14 cellular contexts compared by ENCODE assay signal in the genomic region with DNA sequence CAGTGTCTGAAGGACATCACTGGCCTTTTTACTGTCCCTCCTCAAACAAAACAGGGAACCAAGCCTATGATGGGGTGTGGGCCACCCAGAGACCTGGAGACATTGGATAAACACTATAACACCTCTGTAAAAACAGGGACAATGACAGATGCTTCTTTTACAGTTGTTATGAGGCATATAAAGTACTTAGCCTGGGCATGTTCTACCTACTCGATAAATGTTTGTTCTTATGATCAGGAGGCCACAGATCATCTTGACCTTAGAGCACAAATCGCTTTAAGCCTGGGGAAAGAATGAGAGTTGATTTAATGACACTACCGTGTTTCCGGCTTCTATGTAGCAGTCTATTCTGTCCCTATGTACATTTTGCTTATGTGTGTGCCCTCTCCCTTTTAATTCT.
DNase-seq lines count a peak whose midpoint lies in the region; ATAC-seq and TF ChIP-seq lines count a peak whose summit lies in the region.
"Had no signal": no experiment of that assay in that cellular context is flagged by ENCODE, and none has a peak within 500 bp of the region (broad histone marks: within the 10 kb centered on the region; RNA-seq: fewer than 3 reads in every experiment).

No MANE protein-coding gene starts in this region.

- no peaks in the 10 kb centered on the region for H3K9me3 Mint-ChIP-seq in type B pancreatic cell
- H3K9me3 Mint-ChIP-seq: CD8-positive, alpha-beta T cell had no signal

- H3K4me1 Mint-ChIP-seq in type B pancreatic cell (ENCODE audit: unreplicated experiment), result peaks cover 37% of the 10 kb centered on the region

- intact Hi-C loops in left colon (cut with DNase I, micrococcal nuclease), result no loop called here

- H3K4me3 Mint-ChIP-seq in type B pancreatic cell, result peak overlapping the region; percentile 8
- H3K4me3 Mint-ChIP-seq: CD8-positive, alpha-beta T cell had no signal

- ATAC-seq in left colon, result peak; percentile 81
- ATAC-seq: CD8-positive, alpha-beta T cell had no signal

- peaks cover 2% of the 10 kb centered on the region for H3K27me3 Mint-ChIP-seq in type B pancreatic cell

- DNase-seq in NCI-H510A (lab: John Stamatoyannopoulos, UW) (peak; percentile 85), NCI-H510A treated with DMSO at 0.1 percent for 48 hours (lab: John Stamatoyannopoulos, UW) (no peak), NCI-H748 treated with DMSO at 0.1 percent for 48 hours (lab: John Stamatoyannopoulos, UW) (peak; percentile 90), left colon (no peak), type B pancreatic cell (ENCODE audit: extremely low spot score, unreplicated experiment) (no peak), SKM-1 (lab: John Stamatoyannopoulos, UW; ENCODE audit: unreplicated experiment) (no peak), WERI-Rb-1 (no peak)
- no peak for DNase-seq in stimulated activated CD4-positive, alpha-beta T cell treated with anti-CD3 and anti-CD28 coated beads, Interleukin-4, amount 100 ng/mL, for 24 hours
- DNase-seq: CD8-positive, alpha-beta T cell; GOT3; KG1; NCI-H1048; NCI-H524 treated with DMSO at 0.1 percent for 48 hours had no signal

- no peaks in the 10 kb centered on the region for H3K36me3 ChIP-seq in WERI-Rb-1
- H3K36me3 ChIP-seq: BLaER1 had no signal

- TF ChIP-seq CTCF in type B pancreatic cell (conservative IDR thresholded peaks at IDR 0.05), result no peak
- no peak for TF ChIP-seq CTCF in WERI-Rb-1 (IDR thresholded peaks at IDR 0.05; ENCODE audit: low read depth, low read length)

- H3K27me3 ChIP-seq in WERI-Rb-1 (ENCODE audit: insufficient read depth, low read depth, severe bottlenecking), result peaks cover 71% of the 10 kb centered on the region
- H3K27me3 ChIP-seq: BLaER1 had no signal

- no peak overlapping the region for H3K27ac ChIP-seq in WERI-Rb-1
- H3K27ac ChIP-seq: BLaER1 had no signal

- H3K36me3 Mint-ChIP-seq in type B pancreatic cell, result no peaks in the 10 kb centered on the region
- H3K36me3 Mint-ChIP-seq: CD8-positive, alpha-beta T cell had no signal

- H3K27ac Mint-ChIP-seq in type B pancreatic cell, result no peak overlapping the region
- H3K27ac Mint-ChIP-seq: CD8-positive, alpha-beta T cell had no signal

- H3K4me3 ChIP-seq in WERI-Rb-1 (ENCODE audit: low read depth, low read length), result no peak overlapping the region
- H3K4me3 ChIP-seq: BLaER1 had no signal

- H3K9me3 ChIP-seq in WERI-Rb-1 (ENCODE audit: severe bottlenecking), result no peaks in the 10 kb centered on the region
- H3K9me3 ChIP-seq: BLaER1 had no signal

Comparison
In these comparisons a context has a peak if more than half of its experiments do, and no peak if none do; other contexts are left out.
1. DNase-seq: peak in NCI-H510A (single experiment) and NCI-H748 treated with DMSO at 0.1 percent for 48 hours (single experiment); none in NCI-H510A treated with DMSO at 0.1 percent for 48 hours (single experiment), left colon (0 of 2), type B pancreatic cell (single experiment), stimulated activated CD4-positive, alpha-beta T cell treated with anti-CD3 and anti-CD28 coated beads, Interleukin-4, amount 100 ng/mL, for 24 hours (single experiment), SKM-1 (single experiment) and WERI-Rb-1 (single experiment).